In the genomic region with DNA sequence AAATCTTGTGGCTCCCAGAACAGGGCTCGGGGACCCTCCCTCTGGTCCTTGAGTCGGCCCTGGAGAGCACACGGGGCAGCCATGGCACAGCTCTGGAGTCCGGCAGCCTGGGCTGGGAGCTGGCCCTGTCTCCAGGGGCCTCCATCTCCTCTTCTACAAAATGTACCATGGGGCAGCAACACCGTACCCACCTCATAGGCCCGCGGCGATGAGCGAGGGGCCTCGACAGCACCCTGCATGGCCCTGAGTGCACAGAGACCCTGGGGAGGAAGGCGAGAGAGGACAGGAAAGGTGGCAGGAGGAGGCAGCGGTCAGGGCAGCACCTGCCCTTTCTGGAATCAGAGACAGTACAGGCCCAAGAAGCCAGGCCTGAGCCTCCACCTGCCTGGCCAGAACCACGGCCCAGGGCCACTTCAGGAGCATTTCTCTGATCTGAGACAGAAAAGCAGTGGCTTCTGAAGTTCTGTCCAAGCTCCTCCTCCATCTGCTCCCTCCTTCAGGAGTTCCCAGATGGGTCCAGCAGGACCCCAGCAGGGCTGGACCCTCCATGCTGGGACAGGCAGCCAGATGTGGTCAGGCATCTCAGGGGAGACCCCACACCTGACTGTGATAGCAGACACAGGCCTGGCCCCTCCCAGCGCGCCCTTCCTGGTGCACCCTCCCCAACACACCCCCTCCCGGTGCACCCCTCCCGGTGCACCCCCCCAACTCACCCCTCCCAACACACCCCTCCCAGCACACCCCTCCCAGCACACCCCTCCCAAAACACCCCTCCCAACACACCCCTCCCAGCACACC, we compare ENCODE assay signal across 16 cellular contexts.
DNase-seq lines count a peak whose midpoint lies in the region; ATAC-seq, FAIRE-seq and TF ChIP-seq lines count a peak whose summit lies in the region.
"Had no signal": no experiment of that assay in that cellular context is flagged by ENCODE, and none has a peak within 500 bp of the region (broad histone marks: within the 10 kb centered on the region; RNA-seq: fewer than 3 reads in every experiment).

No MANE protein-coding gene starts in this region.

- ATAC-seq in Right ventricle myocardium inferior (no peak), Right ventricle myocardium superior (ENCODE audit: poor library complexity) (no peak), PC-3 (peak; percentile 23; the same call in 1 of the 2 replicates)

- H2AK5ac ChIP-seq in H1 (ENCODE audit: low read depth, low read length), result no peak overlapping the region

- no peaks in the 10 kb centered on the region for H3F3A ChIP-seq in PC-3 (ENCODE audit: low read length, unreplicated experiment)

- CTCF ChIA-PET in PC-3 (lab: Charles Lee) (no interaction called here), H1 (lab: Charles Lee; ENCODE audit: partially characterized antibody) (interaction anchor here (0.9 to 1.0 kb wide), 2 partner anchors 8 to 29 kb away, joined by 3 read pairs; no protein-coding TSS in a partner anchor)

- no peak overlapping the region for H3K4ac ChIP-seq in H1 (replicated peaks; ENCODE audit: insufficient read length, low read depth, low read length)

- no peak overlapping the region for H3K18ac ChIP-seq in H1 (ENCODE audit: extremely low read depth, low read length)

- no peak overlapping the region for H4K91ac ChIP-seq in H1 (replicated peaks; ENCODE audit: insufficient read length, low read length)

- H2BK120ac ChIP-seq in H1 (replicated peaks; ENCODE audit: low read depth, low read length), result no peak overlapping the region

- intact Hi-C loops in Right ventricle myocardium inferior (cut with DNase I) (no loop called here), Right ventricle myocardium superior (cut with DNase I) (no loop called here), PC-3 (cut with micrococcal nuclease) (no loop called here), thyroid gland (cut with DNase I) (no loop called here)

- no peaks in the 10 kb centered on the region for H3K23me2 ChIP-seq in H1 (ENCODE audit: low read depth, low read length)

- 91% methylated on average over 9 of the region's 17 CpGs; no CpG with 5 or more reads in 1 of the 2 experiments for WGBS in H1 (ENCODE audit: extremely low coverage in 1 of 2, insufficient coverage in 1 of 2, insufficient read length in 1 of 2, insufficient replicate concordance in 2 of 2, low coverage in 1 of 2, low lambda C conversion rate in 2 of 2, missing lambda C conversion rate in 1 of 2), 2 experiments
- 83 to 90% methylated on average over 14 of the region's 17 CpGs for WGBS in thyroid gland, 2 donors

- DNase-seq in Right ventricle myocardium inferior (ENCODE audit: missing footprints), result peak; percentile 22
- no peak for DNase-seq in Right ventricle myocardium superior
- no peak for DNase-seq in PC-3
- DNase-seq in H1 (ENCODE audit: low read depth in 1 of 2, low spot score in 2 of 2), result no peak
- peak; percentile 71 to 73 for DNase-seq in thyroid gland
- no peak for DNase-seq in NCI-H2171 (lab: John Stamatoyannopoulos, UW)
- DNase-seq in NCI-H345 (lab: John Stamatoyannopoulos, UW), result no peak
- no peak for DNase-seq in NCI-H2196 treated with DMSO at 0.1 percent for 48 hours (lab: John Stamatoyannopoulos, UW; ENCODE audit: unreplicated experiment)
- DNase-seq: 8988T; AML-193; Caco-2; CD8-positive, alpha-beta memory T cell; HCEC 1CT had no signal

- TF ChIP-seq POLR2A in H1 (IDR thresholded peaks at IDR 0.05; ENCODE audit: control extremely low read depth in 1 of 2, low read depth in 2 of 2, low read length in 2 of 2), result no peak
- no peak for TF ChIP-seq POLR2A in thyroid gland (IDR thresholded peaks at IDR 0.05)

- no peak for TF ChIP-seq EP300 in H1 (IDR thresholded peaks at IDR 0.05; ENCODE audit: borderline replicate concordance in 1 of 2, low read depth in 2 of 2, low read length in 2 of 2)

- H3K79me1 ChIP-seq in H1 (ENCODE audit: low read depth, low read length), result no peaks in the 10 kb centered on the region

- no peaks in the 10 kb centered on the region for H3K9me2 ChIP-seq in PC-3 (replicated peaks; ENCODE audit: low read length)

- no peak overlapping the region for H2AFZ ChIP-seq in PC-3 (ENCODE audit: low read length)
- no peak overlapping the region for H2AFZ ChIP-seq in H1 (ENCODE audit: low read length)

- H3K9me3 ChIP-seq in PC-3 (ENCODE audit: low read length) (no peaks in the 10 kb centered on the region), H1 (ENCODE audit: insufficient read depth in 2 of 2, low read depth in 1 of 2, low read length in 1 of 2) (no peaks in the 10 kb centered on the region), thyroid gland (no peaks in the 10 kb centered on the region)
- H3K9me3 ChIP-seq: BLaER1, Caco-2 had no signal

- no peak overlapping the region for H4K5ac ChIP-seq in H1 (ENCODE audit: insufficient read length, low read depth, low read length)

- no peak overlapping the region for H3K27ac ChIP-seq in PC-3 (ENCODE audit: low read length)
- H3K27ac ChIP-seq in H1 (ENCODE audit: low read depth, low read length), result no peak overlapping the region
- peak overlapping the region; percentile 70 to 80 (median 78) for H3K27ac ChIP-seq in thyroid gland
- H3K27ac ChIP-seq: BLaER1 had no signal

- POLR2A ChIA-PET in PC-3 (lab: Charles Lee; ENCODE audit: unreplicated experiment), result no interaction called here
- POLR2A ChIA-PET in H1 (lab: Charles Lee; ENCODE audit: partially characterized antibody), result no interaction called here

- H2BK12ac ChIP-seq in H1 (ENCODE audit: low read depth, low read length), result no peak overlapping the region

- no peaks in the 10 kb centered on the region for H3K4me1 ChIP-seq in PC-3 (ENCODE audit: insufficient read depth, low read length)
- no peaks in the 10 kb centered on the region for H3K4me1 ChIP-seq in H1 (replicated peaks in 1 of 4; ENCODE audit: control insufficient read depth in 3 of 4, insufficient read depth in 4 of 4, low read length in 3 of 4)
- H3K4me1 ChIP-seq in thyroid gland, result peaks cover 23 to 41% of the 10 kb centered on the region in 2 donors
- H3K4me1 ChIP-seq: Caco-2 had no signal

- H4K20me1 ChIP-seq in PC-3 (ENCODE audit: low read length) (no peaks in the 10 kb centered on the region), H1 (replicated peaks in 1 of 2; ENCODE audit: control insufficient read depth in 1 of 2, insufficient read depth in 2 of 2, low read length in 2 of 2) (no peaks in the 10 kb centered on the region)

- H3K9ac ChIP-seq in PC-3 (ENCODE audit: low read length), result no peak overlapping the region
- no peak overlapping the region for H3K9ac ChIP-seq in H1 (replicated peaks in 1 of 4; ENCODE audit: extremely low read depth in 1 of 4, low read depth in 3 of 4, low read length in 3 of 4)
- H3K9ac ChIP-seq: BLaER1 had no signal

- no peak overlapping the region for H3K23ac ChIP-seq in H1 (ENCODE audit: insufficient read length)

- H3K79me2 ChIP-seq in PC-3 (ENCODE audit: low read length), result no peaks in the 10 kb centered on the region
- no peaks in the 10 kb centered on the region for H3K79me2 ChIP-seq in H1 (ENCODE audit: control insufficient read depth in 1 of 2, insufficient read depth in 2 of 2, low read length in 2 of 2)

- peak overlapping the region; percentile 51 for H4K8ac ChIP-seq in H1 (ENCODE audit: extremely low read depth, insufficient read depth, low read length)

- H3K4me3 ChIP-seq in PC-3 (ENCODE audit: low read length) (no peak overlapping the region), H1 (ENCODE audit: extremely low read depth in 1 of 4, insufficient read depth in 2 of 4, low read depth in 3 of 4, low read length in 4 of 4) (no peak overlapping the region), thyroid gland (replicated peaks in 1 of 3) (no peak overlapping the region)
- H3K4me3 ChIP-seq: BLaER1 had no signal

- BruUV-seq in PC-3 (replicated peaks; lab: Mats Ljungman, UMichigan), result no TSS peak

- FAIRE-seq in H1 (lab: Jason Lieb, UNC), result no peak
- FAIRE-seq: HepG2, HTR-8/SVneo had no signal

- no peak overlapping the region for H2BK5ac ChIP-seq in H1 (ENCODE audit: low read depth, low read length)

- H3K14ac ChIP-seq in H1 (ENCODE audit: insufficient read length), result no peak overlapping the region

- peaks cover 57% of the 10 kb centered on the region for H3K27me3 ChIP-seq in PC-3 (ENCODE audit: low read length)
- no peaks in the 10 kb centered on the region for H3K27me3 ChIP-seq in H1 (replicated peaks in 1 of 4; ENCODE audit: control insufficient read depth in 3 of 4, extremely low read depth in 1 of 4, insufficient read depth in 3 of 4, low read length in 3 of 4)
- no peaks in the 10 kb centered on the region for H3K27me3 ChIP-seq in thyroid gland

- H3K36me3 ChIP-seq in PC-3 (ENCODE audit: low read depth, low read length) (no peaks in the 10 kb centered on the region), H1 (ENCODE audit: control insufficient read depth in 2 of 4, insufficient read depth in 4 of 4, low read length in 3 of 4) (no peaks in the 10 kb centered on the region), thyroid gland (no peaks in the 10 kb centered on the region)
- H3K36me3 ChIP-seq: BLaER1 had no signal

- H3K4me2 ChIP-seq in PC-3 (ENCODE audit: low read length) (no peak overlapping the region), H1 (ENCODE audit: insufficient read depth in 1 of 2, low read depth in 2 of 2, low read length in 2 of 2) (no peak overlapping the region)
- H3K4me2 ChIP-seq: BLaER1 had no signal

- H2BK15ac ChIP-seq in H1 (ENCODE audit: low read length), result no peak overlapping the region

- H2BK20ac ChIP-seq in H1 (ENCODE audit: low read length), result no peak overlapping the region

- no peak overlapping the region for H3K56ac ChIP-seq in H1 (replicated peaks; ENCODE audit: insufficient read length, low read depth, low read length)

- TF ChIP-seq RAD21 in H1 (IDR thresholded peaks at IDR 0.05 in 1 of 2, conservative IDR thresholded peaks at IDR 0.05 in 1 of 2; ENCODE audit: low read depth in 2 of 2, low read length in 2 of 2), result no peak

- no peak for TF ChIP-seq CTCF in PC-3 (conservative IDR thresholded peaks at IDR 0.05; ENCODE audit: low read depth, low read length)
- TF ChIP-seq CTCF in H1 (IDR thresholded peaks at IDR 0.05; ENCODE audit: control extremely low read depth in 1 of 3, insufficient read depth in 1 of 3, low read depth in 1 of 3, low read length in 3 of 3), result no peak
- no peak for TF ChIP-seq CTCF in thyroid gland (IDR thresholded peaks at IDR 0.05)

TF ChIP-seq in H1, 55 proteins besides CTCF, POLR2A, EP300 and RAD21 (continues in another document):
- TF ChIP-seq SRF (IDR thresholded peaks at IDR 0.05; ENCODE audit: low read depth, low read length) (no peak), KDM4A (IDR thresholded peaks at IDR 0.05; ENCODE audit: low read depth, low read length, severe bottlenecking) (no peak), BACH1 (IDR thresholded peaks at IDR 0.05; ENCODE audit: low read length) (no peak), GABPA (IDR thresholded peaks at IDR 0.05; ENCODE audit: borderline replicate concordance, insufficient read depth, low read length) (no peak)

Comparison
In these comparisons a context has a peak if more than half of its experiments do, and no peak if none do; other contexts are left out.
1. DNase-seq: peak in Right ventricle myocardium inferior (single experiment) and thyroid gland (2 of 2); none in Right ventricle myocardium superior (single experiment), PC-3 (single experiment), H1 (0 of 2), NCI-H2171 (single experiment), NCI-H345 (single experiment) and NCI-H2196 treated with DMSO at 0.1 percent for 48 hours (single experiment).
2. H3K27ac ChIP-seq: peak in thyroid gland (3 of 3); none in PC-3 (single experiment) and H1 (single experiment).